ENCODE assay signal across 2 cellular contexts in genomic region chr18:45792551-45793294, GRCh38.
TF ChIP-seq lines count a peak whose summit lies in the region.

No MANE protein-coding gene starts in this region.

TF ChIP-seq in A549, 52 proteins besides CTCF, POLR2A, EP300 and RAD21 (continued from another document):
- TF ChIP-seq, protein P1, sequence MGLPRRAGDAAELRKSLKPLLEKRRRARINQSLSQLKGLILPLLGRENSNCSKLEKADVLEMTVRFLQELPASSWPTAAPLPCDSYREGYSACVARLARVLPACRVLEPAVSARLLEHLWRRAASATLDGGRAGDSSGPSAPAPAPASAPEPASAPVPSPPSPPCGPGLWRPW (IDR thresholded peaks at IDR 0.05) = no peak
- no peak for TF ChIP-seq ZSCAN20 (CRISPR knock-in tag; IDR thresholded peaks at IDR 0.05)

TF ChIP-seq in WTC11, 78 proteins besides CTCF, POLR2A, EP300 and RAD21 (continued from another document):
- TF ChIP-seq, protein P2, sequence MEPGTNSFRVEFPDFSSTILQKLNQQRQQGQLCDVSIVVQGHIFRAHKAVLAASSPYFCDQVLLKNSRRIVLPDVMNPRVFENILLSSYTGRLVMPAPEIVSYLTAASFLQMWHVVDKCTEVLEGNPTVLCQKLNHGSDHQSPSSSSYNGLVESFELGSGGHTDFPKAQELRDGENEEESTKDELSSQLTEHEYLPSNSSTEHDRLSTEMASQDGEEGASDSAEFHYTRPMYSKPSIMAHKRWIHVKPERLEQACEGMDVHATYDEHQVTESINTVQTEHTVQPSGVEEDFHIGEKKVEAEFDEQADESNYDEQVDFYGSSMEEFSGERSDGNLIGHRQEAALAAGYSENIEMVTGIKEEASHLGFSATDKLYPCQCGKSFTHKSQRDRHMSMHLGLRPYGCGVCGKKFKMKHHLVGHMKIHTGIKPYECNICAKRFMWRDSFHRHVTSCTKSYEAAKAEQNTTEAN (CRISPR knock-in tag; IDR thresholded peaks at IDR 0.05) = no peak
- TF ChIP-seq ARID4B (CRISPR knock-in tag; IDR thresholded peaks at IDR 0.05; ENCODE audit: borderline replicate concordance) = no peak
- no peak for TF ChIP-seq NFE2L1 (CRISPR knock-in tag; IDR thresholded peaks at IDR 0.05)
- TF ChIP-seq, protein P3, sequence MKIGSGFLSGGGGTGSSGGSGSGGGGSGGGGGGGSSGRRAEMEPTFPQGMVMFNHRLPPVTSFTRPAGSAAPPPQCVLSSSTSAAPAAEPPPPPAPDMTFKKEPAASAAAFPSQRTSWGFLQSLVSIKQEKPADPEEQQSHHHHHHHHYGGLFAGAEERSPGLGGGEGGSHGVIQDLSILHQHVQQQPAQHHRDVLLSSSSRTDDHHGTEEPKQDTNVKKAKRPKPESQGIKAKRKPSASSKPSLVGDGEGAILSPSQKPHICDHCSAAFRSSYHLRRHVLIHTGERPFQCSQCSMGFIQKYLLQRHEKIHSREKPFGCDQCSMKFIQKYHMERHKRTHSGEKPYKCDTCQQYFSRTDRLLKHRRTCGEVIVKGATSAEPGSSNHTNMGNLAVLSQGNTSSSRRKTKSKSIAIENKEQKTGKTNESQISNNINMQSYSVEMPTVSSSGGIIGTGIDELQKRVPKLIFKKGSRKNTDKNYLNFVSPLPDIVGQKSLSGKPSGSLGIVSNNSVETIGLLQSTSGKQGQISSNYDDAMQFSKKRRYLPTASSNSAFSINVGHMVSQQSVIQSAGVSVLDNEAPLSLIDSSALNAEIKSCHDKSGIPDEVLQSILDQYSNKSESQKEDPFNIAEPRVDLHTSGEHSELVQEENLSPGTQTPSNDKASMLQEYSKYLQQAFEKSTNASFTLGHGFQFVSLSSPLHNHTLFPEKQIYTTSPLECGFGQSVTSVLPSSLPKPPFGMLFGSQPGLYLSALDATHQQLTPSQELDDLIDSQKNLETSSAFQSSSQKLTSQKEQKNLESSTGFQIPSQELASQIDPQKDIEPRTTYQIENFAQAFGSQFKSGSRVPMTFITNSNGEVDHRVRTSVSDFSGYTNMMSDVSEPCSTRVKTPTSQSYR (CRISPR knock-in tag; IDR thresholded peaks at IDR 0.05) = no peak
- TF ChIP-seq, protein P4, sequence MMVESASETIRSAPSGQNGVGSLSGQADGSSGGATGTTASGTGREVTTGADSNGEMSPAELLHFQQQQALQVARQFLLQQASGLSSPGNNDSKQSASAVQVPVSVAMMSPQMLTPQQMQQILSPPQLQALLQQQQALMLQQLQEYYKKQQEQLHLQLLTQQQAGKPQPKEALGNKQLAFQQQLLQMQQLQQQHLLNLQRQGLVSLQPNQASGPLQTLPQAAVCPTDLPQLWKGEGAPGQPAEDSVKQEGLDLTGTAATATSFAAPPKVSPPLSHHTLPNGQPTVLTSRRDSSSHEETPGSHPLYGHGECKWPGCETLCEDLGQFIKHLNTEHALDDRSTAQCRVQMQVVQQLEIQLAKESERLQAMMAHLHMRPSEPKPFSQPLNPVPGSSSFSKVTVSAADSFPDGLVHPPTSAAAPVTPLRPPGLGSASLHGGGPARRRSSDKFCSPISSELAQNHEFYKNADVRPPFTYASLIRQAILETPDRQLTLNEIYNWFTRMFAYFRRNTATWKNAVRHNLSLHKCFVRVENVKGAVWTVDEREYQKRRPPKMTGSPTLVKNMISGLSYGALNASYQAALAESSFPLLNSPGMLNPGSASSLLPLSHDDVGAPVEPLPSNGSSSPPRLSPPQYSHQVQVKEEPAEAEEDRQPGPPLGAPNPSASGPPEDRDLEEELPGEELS (CRISPR knock-in tag; IDR thresholded peaks at IDR 0.05) = no peak
- TF ChIP-seq CREB1 (CRISPR knock-in tag; IDR thresholded peaks at IDR 0.05) = no peak
